In the genomic region with DNA sequence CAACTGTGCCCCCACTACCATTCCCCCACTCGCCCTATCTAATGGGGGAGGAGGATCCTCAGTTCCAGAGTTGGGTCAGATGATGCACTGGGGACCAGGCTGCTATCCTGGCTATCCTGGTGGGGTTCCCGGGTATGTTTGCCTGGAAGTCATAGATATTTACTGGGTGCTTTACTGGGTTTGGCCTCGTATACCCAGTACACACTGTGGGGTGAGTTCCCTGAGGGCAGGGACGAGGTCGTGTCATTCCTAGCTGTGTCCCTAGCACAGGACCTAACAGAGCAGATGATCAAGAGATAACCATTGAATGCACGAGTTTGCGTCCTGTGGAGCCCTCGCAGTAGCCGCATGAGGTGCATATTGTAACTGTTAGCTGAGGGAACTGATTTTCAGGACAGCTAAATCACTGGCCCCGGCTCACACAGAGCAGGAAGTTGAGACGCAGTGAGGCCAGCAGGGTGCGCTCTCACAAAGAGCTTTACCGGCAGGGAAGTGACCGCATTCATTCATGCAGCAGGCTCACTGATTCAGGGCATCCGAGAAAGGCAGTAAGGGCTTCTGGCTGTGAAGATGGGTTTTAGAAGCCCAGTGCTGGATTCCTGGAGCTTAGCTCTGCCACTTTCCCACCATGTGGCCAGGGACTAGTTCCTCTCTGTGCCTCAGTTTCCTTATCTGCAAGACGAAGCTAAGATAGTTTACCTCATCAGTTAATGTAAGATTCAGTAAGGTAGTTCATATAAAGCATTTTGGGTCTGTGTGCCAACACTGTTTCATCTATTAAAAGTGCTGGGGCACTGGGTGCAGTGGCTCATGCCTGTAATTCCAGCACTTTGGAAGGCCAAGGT, we compare ENCODE assay signal across 8 cellular contexts. TPM values are rescaled to one million over a fixed set of nuclear protein-coding genes. Genes with fewer than 3 reads are reported as not detected.
DNase-seq lines count a peak whose midpoint lies in the region; ATAC-seq and TF ChIP-seq lines count a peak whose summit lies in the region.

No MANE protein-coding gene starts in this region.

- H3K9me3 ChIP-seq in CD4-positive, alpha-beta T cell (ENCODE audit: control insufficient read depth, low read length), result no peaks in the 10 kb centered on the region
- H3K9me3 ChIP-seq in HUES64 (ENCODE audit: insufficient read depth, low read depth, low read length) (no peaks in the 10 kb centered on the region), WERI-Rb-1 (ENCODE audit: severe bottlenecking) (no peaks in the 10 kb centered on the region), lower lobe of right lung (no peaks in the 10 kb centered on the region)

- no peak overlapping the region for H3K27ac ChIP-seq in CD4-positive, alpha-beta T cell (ENCODE audit: low read depth, low read length)
- H3K27ac ChIP-seq in HUES64 (ENCODE audit: low read depth, low read length), result peak overlapping the region; percentile 4; the same call in 1 of the 2 replicates
- no peak overlapping the region for H3K27ac ChIP-seq in WERI-Rb-1
- H3K27ac ChIP-seq in lower lobe of right lung, result no peak overlapping the region

- H3K4me1 ChIP-seq in HUES64 (ENCODE audit: insufficient read depth, low read length), result no peaks in the 10 kb centered on the region
- peaks cover 4% of the 10 kb centered on the region for H3K4me1 ChIP-seq in lower lobe of right lung

- H3K4me3 ChIP-seq in HUES64 (ENCODE audit: low read length) (no peak overlapping the region), WERI-Rb-1 (ENCODE audit: low read depth, low read length) (no peak overlapping the region), cardiac fibroblast (replicated peaks in 1 of 2; ENCODE audit: low read depth in 2 of 2, low read length in 2 of 2) (no peak overlapping the region), lower lobe of right lung (no peak overlapping the region)

- 49% methylated on average over 15 of the region's 16 CpGs for WGBS in HUES64

- no peaks in the 10 kb centered on the region for H3K27me3 ChIP-seq in CD4-positive, alpha-beta T cell (ENCODE audit: control insufficient read depth, insufficient read depth, low read length)
- H3K27me3 ChIP-seq in HUES64 (ENCODE audit: insufficient read depth, low read length), result no peaks in the 10 kb centered on the region
- no peaks in the 10 kb centered on the region for H3K27me3 ChIP-seq in WERI-Rb-1 (ENCODE audit: insufficient read depth, low read depth, severe bottlenecking)
- no peaks in the 10 kb centered on the region for H3K27me3 ChIP-seq in lower lobe of right lung (ENCODE audit: low read depth)

- H3K27ac Mint-ChIP-seq in CD4-positive, alpha-beta T cell, result no peak overlapping the region

- intact Hi-C loops in CD4-positive, alpha-beta T cell (cut with DNase I, micrococcal nuclease), result loop anchor here (1.0 to 10.0 kb wide), 6 partner anchors 83 to 635 kb away; partner anchors contain the start of genes SLC17A7 (in 1 of the 2), SYNGR4 (in 1 of the 2) and TMEM143 (in 1 of the 2)
- intact Hi-C loops in lower lobe of right lung (cut with DNase I), result no loop called here

- DNase-seq in CD4-positive, alpha-beta T cell, result peak; percentile 61 to 71 (median 64)
- peak; percentile 77 for DNase-seq in WERI-Rb-1
- peak; percentile 81 for DNase-seq in cardiac fibroblast (ENCODE audit: low read depth in 2 of 2)
- peak; percentile 75 for DNase-seq in lower lobe of right lung
- peak; percentile 32 to 56 for DNase-seq in stimulated activated CD8-positive, alpha-beta memory T cell treated with anti-CD3 and anti-CD28 coated beads, Interleukin-7, amount 100 ng/mL, for 4 hours (ENCODE audit: low read depth in 2 of 2)

- peaks cover 27% of the 10 kb centered on the region for H3K36me3 Mint-ChIP-seq in CD4-positive, alpha-beta T cell (ENCODE audit: low read depth)

- no peak overlapping the region for H3K4me3 Mint-ChIP-seq in CD4-positive, alpha-beta T cell

- H3K9ac ChIP-seq in HUES64 (ENCODE audit: low read depth, low read length), result no peak overlapping the region

- H3K36me3 ChIP-seq in HUES64 (ENCODE audit: insufficient read depth, low read length) (peaks cover 32% of the 10 kb centered on the region), WERI-Rb-1 (peaks cover 43% of the 10 kb centered on the region), lower lobe of right lung (peaks cover 27% of the 10 kb centered on the region)

- POLR2A ChIA-PET in CD4-positive, alpha-beta T cell (lab: Charles Lee), result interaction anchor here (1.0 to 1.1 kb wide), 2 partner anchors 18 to 29 kb away, joined by 3 to 4 read pairs; no protein-coding TSS in a partner anchor

- H3K9me3 Mint-ChIP-seq in CD4-positive, alpha-beta T cell, result no peaks in the 10 kb centered on the region

- ATAC-seq in CD4-positive, alpha-beta T cell (ENCODE audit: poor library complexity), result peak; percentile 94
- ATAC-seq in lower lobe of right lung, result peak; percentile 69 to 70
- ATAC-seq in GM18505 (IDR thresholded peaks at IDR 0.05; ENCODE audit: unreplicated experiment), result no peak
- no peak for ATAC-seq in HG03025 (IDR thresholded peaks at IDR 0.05; ENCODE audit: low FRiP score, unreplicated experiment)

- no peak for TF ChIP-seq POLR2A in GM18505 (IDR thresholded peaks at IDR 0.05; ENCODE audit: borderline replicate concordance, extremely low read depth, insufficient read depth, insufficient read length)

- CTCF ChIA-PET in CD4-positive, alpha-beta T cell (lab: Charles Lee), result interaction anchor here (0.6 to 1.5 kb wide), 13 partner anchors 12 to 480 kb away, joined by 3 to 7 read pairs (median 3); a partner anchor contains a TSS

- peaks cover 24% of the 10 kb centered on the region for H3K4me1 Mint-ChIP-seq in CD4-positive, alpha-beta T cell (ENCODE audit: low read depth)

- TF ChIP-seq CTCF in CD4-positive, alpha-beta T cell (IDR thresholded peaks at IDR 0.05), result peak; percentile 63
- TF ChIP-seq CTCF in WERI-Rb-1 (IDR thresholded peaks at IDR 0.05; ENCODE audit: low read depth, low read length), result peak; percentile 81
- peak; percentile 87 for TF ChIP-seq CTCF in cardiac fibroblast (IDR thresholded peaks at IDR 0.05; ENCODE audit: low read depth, low read length)
- peak; percentile 67 for TF ChIP-seq CTCF in lower lobe of right lung (IDR thresholded peaks at IDR 0.05)

- H3K27me3 Mint-ChIP-seq in CD4-positive, alpha-beta T cell, result no peaks in the 10 kb centered on the region

RNA-seq across cellular contexts. Expression of gene RUVBL2, which starts 6.0 kb away (rescaled TPM):
- 10 to 100 TPM; 10.7 to 12.3 TPM for total RNA-seq in CD4-positive, alpha-beta T cell
- polyA plus RNA-seq in HUES64 (2013, experiment 1 of 2), result 73.5 TPM
- 75.6 TPM for polyA plus RNA-seq in HUES64 (2013, experiment 2 of 2)
- total RNA-seq in lower lobe of right lung, result 45.3 TPM

RNA-seq across cellular contexts. Expression of gene GYS1, which starts 6.6 kb away (rescaled TPM):
- 10 to 100 TPM; 13.2 to 14.1 TPM for total RNA-seq in CD4-positive, alpha-beta T cell
- 21.1 TPM for polyA plus RNA-seq in HUES64 (2013, experiment 1 of 2)
- polyA plus RNA-seq in HUES64 (2013, experiment 2 of 2), result 26.6 TPM
- total RNA-seq in lower lobe of right lung, result 24.8 TPM

RNA-seq across cellular contexts. Expression of gene LHB, which starts 17.2 kb away (rescaled TPM):
- not detected for total RNA-seq in CD4-positive, alpha-beta T cell
- polyA plus RNA-seq in HUES64 (2013, experiment 1 of 2), result not detected
- not detected for polyA plus RNA-seq in HUES64 (2013, experiment 2 of 2)
- not detected for total RNA-seq in lower lobe of right lung

RNA-seq across cellular contexts. Expression of gene CGB3, which starts 24.4 kb away (rescaled TPM):
- total RNA-seq in CD4-positive, alpha-beta T cell, result not detected
- not detected for polyA plus RNA-seq in HUES64 (2013, experiment 1 of 2)
- not detected for polyA plus RNA-seq in HUES64 (2013, experiment 2 of 2)
- total RNA-seq in lower lobe of right lung, result not detected

RNA-seq across cellular contexts. Expression of gene CGB2, which starts 32.0 kb away (rescaled TPM):
- total RNA-seq in CD4-positive, alpha-beta T cell, result not detected
- not detected for polyA plus RNA-seq in HUES64 (2013, experiment 1 of 2)
- polyA plus RNA-seq in HUES64 (2013, experiment 2 of 2), result 0.89 TPM
- not detected for total RNA-seq in lower lobe of right lung

Comparison
In these comparisons a context has a peak if more than half of its experiments do, and no peak if none do; other contexts are left out.
1. ATAC-seq: peak in CD4-positive, alpha-beta T cell (single experiment) and lower lobe of right lung (2 of 2); none in GM18505 (single experiment) and HG03025 (single experiment).
2. Peak in every context shown above with its lines, with median percentiles within 50 percentile points of each other: DNase-seq and CTCF ChIP-seq.